Comparison of ENCODE assay signal across 8 cellular contexts in the genomic region with DNA sequence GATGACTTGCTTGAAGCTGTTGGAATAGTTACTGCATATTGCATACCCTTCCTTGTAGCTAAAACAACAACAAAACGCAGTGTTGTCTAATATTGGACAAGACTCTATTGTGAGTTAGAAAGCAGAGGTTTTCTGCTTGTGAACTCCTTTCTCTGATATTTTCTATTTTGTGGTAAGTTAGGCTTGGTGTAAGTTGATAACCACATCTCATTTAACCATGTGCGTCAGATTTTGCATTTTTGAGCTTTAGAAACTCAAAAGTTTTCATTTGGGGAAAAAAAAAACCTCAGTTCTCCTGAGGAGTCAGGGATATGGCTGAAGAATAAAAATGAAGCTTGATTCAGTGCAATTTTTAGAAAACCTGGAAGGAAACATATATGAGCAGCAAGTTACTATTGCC. TPM values are rescaled to one million over a fixed set of nuclear protein-coding genes. Genes with fewer than 3 reads are reported as not detected.
DNase-seq lines count a peak whose midpoint lies in the region; ATAC-seq and TF ChIP-seq lines count a peak whose summit lies in the region.

No MANE protein-coding gene starts in this region.

- POLR2A ChIA-PET in activated CD8-positive, alpha-beta T cell treated with anti-CD3 and anti-CD28 coated beads for 36 hours (lab: Charles Lee), result interaction anchor here (1.3 to 3.6 kb wide), 8 partner anchors 12 to 249 kb away, joined by 3 to 20 read pairs (median 5); a partner anchor contains a TSS

- H4K20me1 ChIP-seq in hepatocyte (ENCODE audit: insufficient read depth, poor library complexity, severe bottlenecking), result peaks cover 56% of the 10 kb centered on the region

- in situ Hi-C loops in HAP-1 (cut with MboI; ENCODE audit: low sequenced_read_pairs), result no loop called here

- peak overlapping the region; percentile 39 for H2AFZ ChIP-seq in hepatocyte

- H3K79me2 ChIP-seq in hepatocyte, result peaks cover 70% of the 10 kb centered on the region

- H3K4me3 Mint-ChIP-seq in activated CD8-positive, alpha-beta T cell treated with anti-CD3 and anti-CD28 coated beads for 36 hours, result peak overlapping the region; percentile 97

- H3K27ac ChIP-seq in hepatocyte (peak overlapping the region; percentile 100), skin epidermis (peak overlapping the region in 20 of 21 experiments; percentile 98 to 100 (median 100))

- CTCF ChIA-PET in activated CD8-positive, alpha-beta T cell treated with anti-CD3 and anti-CD28 coated beads for 36 hours (lab: Charles Lee), result interaction anchor here (1.2 kb wide), 2 partner anchors 14 to 17 kb away, joined by 4 to 5 read pairs; no protein-coding TSS in a partner anchor

- peak overlapping the region; percentile 87 for H3K27ac Mint-ChIP-seq in activated CD8-positive, alpha-beta T cell treated with anti-CD3 and anti-CD28 coated beads for 36 hours

- H3K4me1 ChIP-seq in HAP-1 (peaks cover 12% of the 10 kb centered on the region), hepatocyte (ENCODE audit: insufficient read depth) (peaks cover 21% of the 10 kb centered on the region)

- peaks cover 38% of the 10 kb centered on the region for H3K4me1 Mint-ChIP-seq in activated CD8-positive, alpha-beta T cell treated with anti-CD3 and anti-CD28 coated beads for 36 hours (ENCODE audit: low read depth)

- intact Hi-C loops in activated CD8-positive, alpha-beta T cell treated with anti-CD3 and anti-CD28 coated beads for 36 hours (cut with micrococcal nuclease), result no loop called here

- no peaks in the 10 kb centered on the region for H3K27me3 Mint-ChIP-seq in activated CD8-positive, alpha-beta T cell treated with anti-CD3 and anti-CD28 coated beads for 36 hours

- 13% methylated on average over 2 of the region's 2 CpGs for WGBS in hepatocyte (ENCODE audit: low lambda C conversion rate, missing lambda C conversion rate)

- H3K36me3 Mint-ChIP-seq in activated CD8-positive, alpha-beta T cell treated with anti-CD3 and anti-CD28 coated beads for 36 hours (ENCODE audit: low read depth), result peaks cover 44% of the 10 kb centered on the region

- H3K4me3 ChIP-seq in HAP-1 (peak overlapping the region; percentile 67), hepatocyte (peak overlapping the region; percentile 96), skin epidermis (peak overlapping the region; percentile 65 to 97 (median 89))

- no peaks in the 10 kb centered on the region for H3K9me2 ChIP-seq in hepatocyte (replicated peaks; ENCODE audit: insufficient read depth)

- H3K9me3 Mint-ChIP-seq in activated CD8-positive, alpha-beta T cell treated with anti-CD3 and anti-CD28 coated beads for 36 hours, result no peaks in the 10 kb centered on the region

- H3K27me3 ChIP-seq in HAP-1 (ENCODE audit: low read depth) (no peaks in the 10 kb centered on the region), hepatocyte (no peaks in the 10 kb centered on the region)

- H3K9me3 ChIP-seq in HAP-1, result no peaks in the 10 kb centered on the region
- H3K9me3 ChIP-seq in hepatocyte (ENCODE audit: low read depth), result no peaks in the 10 kb centered on the region

- peak overlapping the region; percentile 83 for H3K4me2 ChIP-seq in hepatocyte

- ATAC-seq in activated CD8-positive, alpha-beta T cell treated with anti-CD3 and anti-CD28 coated beads for 36 hours, result no peak

- TF ChIP-seq CTCF in activated CD8-positive, alpha-beta T cell treated with anti-CD3 and anti-CD28 coated beads for 36 hours (IDR thresholded peaks at IDR 0.05), result no peak
- TF ChIP-seq CTCF in hepatocyte (IDR thresholded peaks at IDR 0.05; ENCODE audit: poor library complexity), result no peak

- no peak for DNase-seq in HAP-1 (ENCODE audit: low spot score in 2 of 2)
- DNase-seq in activated CD8-positive, alpha-beta T cell treated with anti-CD3 and anti-CD28 coated beads for 36 hours, result no peak
- DNase-seq in hepatocyte (ENCODE audit: low spot score), result no peak
- DNase-seq in stimulated activated naive CD4-positive, alpha-beta T cell (lab: John Stamatoyannopoulos, UW), result no peak
- DNase-seq in DMS79 treated with DMSO at 0.1 percent for 48 hours (lab: John Stamatoyannopoulos, UW), result no peak
- no peak for DNase-seq in NOMO-1 treated with dmso at 0.1 percent for 144 hours (lab: John Stamatoyannopoulos, UW; ENCODE audit: unreplicated experiment)
- DNase-seq in NCI-H128 (lab: John Stamatoyannopoulos, UW; ENCODE audit: unreplicated experiment), result no peak

- H3K36me3 ChIP-seq in HAP-1 (replicated peaks) (peaks cover 45% of the 10 kb centered on the region), hepatocyte (replicated peaks; ENCODE audit: insufficient read depth, low read depth) (no peaks in the 10 kb centered on the region)

RNA-seq across cellular contexts. Expression of a gene that starts 1.5 kb away (rescaled TPM):
- total RNA-seq in activated CD8-positive, alpha-beta T cell treated with anti-CD3 and anti-CD28 coated beads for 36 hours, result 100 to 1,000 TPM; 170 to 175 TPM
- 61.6 and 62.1 TPM in 2 replicates for total RNA-seq in hepatocyte
- polyA plus RNA-seq in hepatocyte, result 62.9 and 76.3 TPM in 2 replicates
